8 cellular contexts compared by ENCODE assay signal in the genomic region with DNA sequence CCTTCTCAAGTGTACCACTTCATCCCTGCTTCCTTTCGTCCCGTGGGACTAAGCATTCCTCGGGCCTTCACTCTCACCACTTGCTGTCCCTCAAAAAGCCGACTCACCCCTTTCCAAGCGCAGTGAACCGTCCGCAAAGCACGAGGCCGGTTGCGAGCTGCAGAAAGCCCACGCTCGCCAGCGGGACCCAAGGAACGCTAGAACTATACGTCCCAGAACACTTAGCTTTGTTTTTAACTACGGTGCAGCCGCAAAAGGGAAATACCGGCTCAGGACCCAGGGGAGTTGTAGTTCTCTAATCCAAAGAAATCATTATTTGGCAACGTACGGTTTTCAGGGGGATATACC. TPM values are rescaled to one million over a fixed set of nuclear protein-coding genes. Genes with fewer than 3 reads are reported as not detected.
A peak's percentile ranks its signal among the peaks of the same experiment; 100 is the strongest.
DNase-seq lines count a peak whose midpoint lies in the region; TF ChIP-seq lines count a peak whose summit lies in the region.

No MANE protein-coding gene starts in this region.

- TF ChIP-seq POLR2A in Peyer's patch (IDR thresholded peaks at IDR 0.05) (no peak), thyroid gland (IDR thresholded peaks at IDR 0.05) (no peak)

- H3K4me3 ChIP-seq in GM12864 (ENCODE audit: low read depth, low read length) (peak overlapping the region; percentile 95), Peyer's patch (peak overlapping the region; percentile 51 to 90 (median 74)), thyroid gland (replicated peaks in 1 of 3) (peak overlapping the region; percentile 31 to 62 (median 50))

- H3K27me3 ChIP-seq in Peyer's patch: no peaks in the 10 kb centered on the region
- no peaks in the 10 kb centered on the region for H3K27me3 ChIP-seq in thyroid gland

- H3K27me3 Mint-ChIP-seq in HFFc6 (ENCODE audit: insufficient read depth): peaks cover 4% of the 10 kb centered on the region

- DNase-seq in GM12864 (ENCODE audit: low read depth): no peak
- peak; percentile 47 for DNase-seq in HFFc6
- DNase-seq in Peyer's patch: peak; percentile 38 to 58 (median 54)
- DNase-seq in dermis blood vessel endothelial cell: peak; percentile 51
- DNase-seq in lung microvascular endothelial cell (ENCODE audit: low read depth in 2 of 2): peak; percentile 45 to 53
- peak; percentile 39 to 42 for DNase-seq in thyroid gland
- DNase-seq in SKM-1 (lab: John Stamatoyannopoulos, UW; ENCODE audit: unreplicated experiment): no peak
- DNase-seq in cerebellum (ENCODE audit: low spot score): no peak

- TF ChIP-seq CTCF in GM12864 (IDR thresholded peaks at IDR 0.05; ENCODE audit: low read depth, low read length, missing control alignments) (no peak), HFFc6 (IDR thresholded peaks at IDR 0.05) (no peak), Peyer's patch (IDR thresholded peaks at IDR 0.05) (no peak), thyroid gland (IDR thresholded peaks at IDR 0.05) (no peak)

- peaks cover 38% of the 10 kb centered on the region for H3K4me1 Mint-ChIP-seq in HFFc6 (ENCODE audit: low read depth)

- peaks cover 0 to 11% (median 4%) of the 10 kb centered on the region in 4 donors for H3K4me1 ChIP-seq in Peyer's patch
- peaks cover 13 to 15% of the 10 kb centered on the region in 2 donors for H3K4me1 ChIP-seq in thyroid gland

- H3K9me3 Mint-ChIP-seq in HFFc6: no peaks in the 10 kb centered on the region

- H3K9me3 ChIP-seq in Peyer's patch (peaks cover 0 to 3% (median 0%) of the 10 kb centered on the region in 4 donors), thyroid gland (no peaks in the 10 kb centered on the region)

- H3K27ac ChIP-seq in Peyer's patch: peak overlapping the region; percentile 90 to 94 (median 90)
- H3K27ac ChIP-seq in thyroid gland: peak overlapping the region; percentile 78 to 90 (median 83)

- 0% methylated on average over 20 of the region's 20 CpGs for WGBS in thyroid gland, 2 donors

- peak overlapping the region; percentile 98 for H3K4me3 Mint-ChIP-seq in HFFc6

- H3K27ac Mint-ChIP-seq in HFFc6: peak overlapping the region; percentile 95

- H3K36me3 Mint-ChIP-seq in HFFc6 (ENCODE audit: low read depth): peaks cover 22% of the 10 kb centered on the region

- intact Hi-C loops in thyroid gland (cut with DNase I): no loop called here

- H3K36me3 ChIP-seq in Peyer's patch (peaks cover 0 to 23% (median 0%) of the 10 kb centered on the region in 3 donors), thyroid gland (peaks cover 0 to 9% of the 10 kb centered on the region in 2 donors)

RNA-seq across cellular contexts. Expression of gene POLR1H, which starts 0.5 kb away (rescaled TPM):
- total RNA-seq in HFFc6 (2021; fragmentation: NEBNext Ultra II Directional; extraction: Animal tissue kit (Norgen Biotek cat#: 25700)): 10 to 100 TPM; 18.6 to 28.3 (median 23.9) TPM
- 10 to 100 TPM; 22.8 to 33.8 (median 27.5) TPM for total RNA-seq in Peyer's patch
- 14.8 and 39.1 TPM in 2 replicates for total RNA-seq in dermis blood vessel endothelial cell
- 31.9 and 32.7 TPM in 2 replicates for total RNA-seq in lung microvascular endothelial cell
- total RNA-seq in thyroid gland: 10 to 100 TPM in 2 of 4 donors, 1 to 10 TPM in 2; 9.3 to 26.5 (median 12.2) TPM
- total RNA-seq in cerebellum: 13.1 TPM

RNA-seq across cellular contexts. Expression of gene PPP1R11, which starts 6.4 kb away (rescaled TPM):
- 10 to 100 TPM; 47.1 to 61.7 (median 53.2) TPM for total RNA-seq in HFFc6 (2021; fragmentation: NEBNext Ultra II Directional; extraction: Animal tissue kit (Norgen Biotek cat#: 25700))
- total RNA-seq in Peyer's patch (10 to 100 TPM; 44.6 to 75.7 (median 58.6) TPM), dermis blood vessel endothelial cell (14.0 and 15.0 TPM in 2 replicates), lung microvascular endothelial cell (7.8 and 12.3 TPM in 2 replicates), thyroid gland (10 to 100 TPM; 41.3 to 64.1 (median 50.7) TPM), cerebellum (15.2 TPM)

RNA-seq across cellular contexts. Expression of gene RNF39, which starts 15.0 kb away (rescaled TPM):
- total RNA-seq in HFFc6 (2021; fragmentation: NEBNext Ultra II Directional; extraction: Animal tissue kit (Norgen Biotek cat#: 25700)): not detected
- under 1 TPM in 1 of 4 donors, not detected in 3; 0.80 TPM for total RNA-seq in Peyer's patch
- total RNA-seq in dermis blood vessel endothelial cell: 0.05 TPM in 1 of 2 replicates, not detected in the other
- not detected in 2 replicates for total RNA-seq in lung microvascular endothelial cell
- not detected for total RNA-seq in thyroid gland
- total RNA-seq in cerebellum: 0.18 TPM

RNA-seq across cellular contexts. Expression of gene TRIM31, which starts 52.3 kb away (rescaled TPM):
- not detected for total RNA-seq in HFFc6 (2021; fragmentation: NEBNext Ultra II Directional; extraction: Animal tissue kit (Norgen Biotek cat#: 25700))
- 10 to 100 TPM in 3 of 4 donors, 1 to 10 TPM in 1; 9.9 to 56.9 (median 42.0) TPM for total RNA-seq in Peyer's patch
- total RNA-seq in dermis blood vessel endothelial cell: not detected in 2 replicates
- not detected in 2 replicates for total RNA-seq in lung microvascular endothelial cell
- total RNA-seq in thyroid gland: not detected
- not detected for total RNA-seq in cerebellum

Comparison
In these comparisons a context has a peak if more than half of its experiments do, and no peak if none do; other contexts are left out.
1. DNase-seq: peak in HFFc6 (single experiment), Peyer's patch (3 of 3), dermis blood vessel endothelial cell (single experiment), lung microvascular endothelial cell (2 of 2) and thyroid gland (2 of 2); none in GM12864 (single experiment), SKM-1 (single experiment) and cerebellum (single experiment).
2. Peak in every context shown above with its lines, with median percentiles within 50 percentile points of each other: H3K4me3 ChIP-seq.